In the genomic region with DNA sequence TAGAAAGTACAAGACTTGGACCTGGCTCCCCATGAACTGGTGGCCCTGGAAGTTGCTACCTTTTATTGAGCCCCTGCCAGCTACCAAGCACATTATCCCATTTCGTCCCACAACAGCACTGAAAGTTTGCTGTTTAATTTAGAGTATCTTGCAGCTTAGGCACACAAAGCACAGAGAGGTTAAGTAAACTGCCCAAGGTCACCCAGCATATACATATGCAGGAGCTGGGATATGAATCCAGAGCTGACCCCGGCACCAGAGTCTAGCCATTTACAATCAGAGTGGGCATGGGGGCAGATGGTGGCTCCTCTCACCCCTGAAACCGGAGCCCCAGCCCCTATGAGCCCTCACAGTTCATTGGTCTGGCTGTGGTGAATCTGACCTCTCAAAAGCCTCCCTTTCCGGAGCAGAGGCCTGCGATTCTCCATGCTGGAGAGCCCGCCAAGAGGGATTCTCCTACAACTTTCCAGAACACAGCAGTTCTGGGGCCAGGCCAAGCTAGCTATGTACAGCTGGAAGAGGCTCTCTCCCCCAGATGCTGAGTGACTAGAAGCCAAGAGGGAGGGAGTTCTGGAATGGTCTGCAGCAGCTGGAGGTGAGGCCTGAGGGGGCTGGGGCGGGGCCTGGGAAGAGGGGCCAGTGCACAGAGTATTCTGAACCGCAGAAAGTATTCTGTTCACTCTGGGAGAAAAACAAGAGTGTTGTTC, we compare ENCODE assay signal across 10 cellular contexts. TPM values are rescaled to one million over a fixed set of nuclear protein-coding genes. Genes with fewer than 3 reads are reported as not detected.
DNase-seq lines count a peak whose midpoint lies in the region; ATAC-seq and TF ChIP-seq lines count a peak whose summit lies in the region.
"Had no signal": no experiment of that assay in that cellular context is flagged by ENCODE, and none has a peak within 500 bp of the region (broad histone marks: within the 10 kb centered on the region; RNA-seq: fewer than 3 reads in every experiment).

No MANE protein-coding gene starts in this region.

- H3K4me3 ChIP-seq in BE2C (ENCODE audit: low read depth, low read length), result no peak overlapping the region
- H3K4me3 ChIP-seq in cardiac fibroblast (replicated peaks in 1 of 2; ENCODE audit: low read depth in 2 of 2, low read length in 2 of 2), result no peak overlapping the region
- no peak overlapping the region for H3K4me3 ChIP-seq in psoas muscle

- DNase-seq in BE2C (peak; percentile 39), cardiac fibroblast (ENCODE audit: low read depth in 2 of 2) (peak; percentile 28 to 95), left ventricle myocardium superior (peak; percentile 88), psoas muscle (peak; percentile 51 to 74), GM19240 (ENCODE audit: insufficient read length, low spot score) (no peak), HT-29 (ENCODE audit: low spot score) (no peak)
- no peak for DNase-seq in activated CD4-positive, alpha-beta T cell treated with anti-CD3 and anti-CD28 coated beads for 4 hours
- no peak for DNase-seq in activated naive CD4-positive, alpha-beta T cell treated with anti-CD3 and anti-CD28 coated beads, Interleukin-2, amount 50 U/mL, for 16 hours
- DNase-seq: CD4-positive, CD25-positive, alpha-beta regulatory T cell; erythroblast had no signal

- intact Hi-C loops in left ventricle myocardium superior (cut with micrococcal nuclease), result no loop called here
- intact Hi-C loops in psoas muscle (cut with DNase I), result loop anchor here in 1 of 2 donors (10.0 kb wide), 1 partner anchor 94 kb away; a partner anchor contains a TSS

- H3K36me3 ChIP-seq in BE2C (no peaks in the 10 kb centered on the region), psoas muscle (ENCODE audit: insufficient read depth in 1 of 2, low read depth in 1 of 2) (no peaks in the 10 kb centered on the region)

- peak; percentile 38 for ATAC-seq in left ventricle myocardium superior
- no peak for ATAC-seq in psoas muscle

- H3K27me3 ChIP-seq in BE2C (no peaks in the 10 kb centered on the region), psoas muscle (ENCODE audit: insufficient read depth in 3 of 3, low read length in 2 of 3) (no peaks in the 10 kb centered on the region)

- H3K27ac ChIP-seq in psoas muscle, result peak overlapping the region; percentile 65

- H3K9me3 ChIP-seq in BE2C, result no peaks in the 10 kb centered on the region
- no peaks in the 10 kb centered on the region for H3K9me3 ChIP-seq in psoas muscle

- TF ChIP-seq CTCF in BE2C (IDR thresholded peaks at IDR 0.05; ENCODE audit: low read depth, low read length), result no peak
- no peak for TF ChIP-seq CTCF in cardiac fibroblast (IDR thresholded peaks at IDR 0.05; ENCODE audit: low read depth, low read length)
- no peak for TF ChIP-seq CTCF in psoas muscle (IDR thresholded peaks at IDR 0.05)

- peaks cover 9% of the 10 kb centered on the region for H3K4me1 ChIP-seq in BE2C
- H3K4me1 ChIP-seq in psoas muscle, result peaks cover 25% of the 10 kb centered on the region

- 56 to 61% (median 60%) methylated on average over 8 of the region's 8 CpGs for WGBS in psoas muscle, 3 donors

RNA-seq across cellular contexts. Expression of a gene that starts 58.3 kb away (rescaled TPM):
- polyA plus RNA-seq in BE2C (2012; ENCODE audit: insufficient read depth, insufficient read length, low read depth), result 73.2 TPM
- total RNA-seq in left ventricle myocardium superior, result 15.2 TPM
- total RNA-seq in psoas muscle, result 10 to 100 TPM; 16.1 to 43.0 (median 31.1) TPM
- polyA plus RNA-seq in psoas muscle, result 10 to 100 TPM in 2 of 3 donors, 1 to 10 TPM in 1; 6.2 to 19.2 (median 17.7) TPM
- total RNA-seq in HT-29 (2014; rRNA removed; shearing (Covaris generic)), result 296 and 304 TPM in 2 replicates

Comparison
In these comparisons a context has a peak if more than half of its experiments do, and no peak if none do; other contexts are left out.
1. DNase-seq: peak in BE2C (single experiment), cardiac fibroblast (2 of 2), left ventricle myocardium superior (single experiment) and psoas muscle (2 of 2); none in activated CD4-positive, alpha-beta T cell treated with anti-CD3 and anti-CD28 coated beads for 4 hours (0 of 2), activated naive CD4-positive, alpha-beta T cell treated with anti-CD3 and anti-CD28 coated beads, Interleukin-2, amount 50 U/mL, for 16 hours (single experiment), GM19240 (single experiment) and HT-29 (single experiment).